In the genomic region with DNA sequence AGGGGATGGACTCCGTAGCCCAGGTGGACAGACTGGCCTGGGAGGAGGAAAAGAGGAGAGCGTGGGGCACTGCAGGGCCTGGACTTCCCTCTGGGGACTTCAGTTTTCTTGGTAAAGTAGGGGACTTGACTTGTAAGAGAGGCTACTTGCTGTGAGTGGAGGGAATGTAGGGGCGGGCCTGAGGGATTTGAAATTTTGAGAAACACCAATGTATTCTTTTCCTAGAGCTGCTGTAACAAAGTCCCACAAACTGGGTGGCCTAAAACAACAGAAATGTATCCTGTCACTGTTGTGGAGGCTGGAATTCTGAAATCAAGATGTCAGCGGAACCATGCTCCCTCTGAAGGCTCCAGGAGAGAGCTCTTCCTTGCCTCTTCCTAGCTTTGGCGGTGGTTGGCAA, we compare ENCODE assay signal across 16 cellular contexts. TPM values are rescaled to one million over a fixed set of nuclear protein-coding genes. Genes with fewer than 3 reads are reported as not detected.
A peak's percentile ranks its signal among the peaks of the same experiment; 100 is the strongest.
DNase-seq lines count a peak whose midpoint lies in the region; ATAC-seq and TF ChIP-seq lines count a peak whose summit lies in the region.
"Had no signal": no experiment of that assay in that cellular context is flagged by ENCODE, and none has a peak within 500 bp of the region (broad histone marks: within the 10 kb centered on the region; RNA-seq: fewer than 3 reads in every experiment).

No MANE protein-coding gene starts in this region.

- no peak overlapping the region for H3K27ac Mint-ChIP-seq in activated T-helper 1 cell treated with anti-CD3 and anti-CD28 coated beads, Interleukin-12 subunit alpha, Interleukin-12 subunit beta, Interleukin-2, Interleukin-4 antibody, amounts not matched to agents 30 ng/mL and 10 ng/mL and 1 ng/mL, durations not matched to agents 14 hours and 24 hours and 36 hours
- no peak overlapping the region for H3K27ac Mint-ChIP-seq in activated CD4-positive, alpha-beta T cell treated with anti-CD3 and anti-CD28 coated beads, Interleukin-2, amount 10 ng/mL, durations not matched to agents 24 days and 14 days
- H3K27ac Mint-ChIP-seq: brain had no signal

- peaks cover 0 to 48% of the 10 kb centered on the region in 2 donors for H3K4me1 ChIP-seq in muscle layer of duodenum (ENCODE audit: control insufficient read depth in 1 of 2, insufficient read depth in 2 of 2, low read length in 2 of 2)
- H3K4me1 ChIP-seq in tibial artery, result peaks cover 0 to 53% (median 35%) of the 10 kb centered on the region in 4 donors

- H3K27me3 ChIP-seq in muscle layer of duodenum (ENCODE audit: low read depth, low read length) (no peaks in the 10 kb centered on the region), tibial artery (no peaks in the 10 kb centered on the region)

- peak overlapping the region; percentile 91 for H3K27ac ChIP-seq in RWPE1
- peak overlapping the region; percentile 58 for H3K27ac ChIP-seq in muscle layer of duodenum (ENCODE audit: low read length)
- peak overlapping the region; percentile 69 to 71 for H3K27ac ChIP-seq in tibial artery

- no peaks in the 10 kb centered on the region for H3K9me3 Mint-ChIP-seq in activated T-helper 1 cell treated with anti-CD3 and anti-CD28 coated beads, Interleukin-12 subunit alpha, Interleukin-12 subunit beta, Interleukin-2, Interleukin-4 antibody, amounts not matched to agents 30 ng/mL and 10 ng/mL and 1 ng/mL, durations not matched to agents 14 hours and 24 hours and 36 hours
- H3K9me3 Mint-ChIP-seq in activated CD4-positive, alpha-beta T cell treated with anti-CD3 and anti-CD28 coated beads, Interleukin-2, amount 10 ng/mL, durations not matched to agents 24 days and 14 days, result peaks cover 5% of the 10 kb centered on the region

- H3K9me3 ChIP-seq in muscle layer of duodenum (ENCODE audit: control insufficient read depth in 1 of 2, low read length in 2 of 2) (no peaks in the 10 kb centered on the region), tibial artery (no peaks in the 10 kb centered on the region)

- TF ChIP-seq CTCF in RWPE1 (conservative IDR thresholded peaks at IDR 0.05; ENCODE audit: low read depth) (no peak), fibroblast of pulmonary artery (IDR thresholded peaks at IDR 0.05; ENCODE audit: low read length, missing control alignments) (no peak), tibial artery (IDR thresholded peaks at IDR 0.05) (no peak)

- H3K36me3 ChIP-seq in muscle layer of duodenum (ENCODE audit: control insufficient read depth in 1 of 2, insufficient read depth in 2 of 2, low read length in 2 of 2) (no peaks in the 10 kb centered on the region), tibial artery (no peaks in the 10 kb centered on the region)

- ATAC-seq in GM19328 (IDR thresholded peaks at IDR 0.05; ENCODE audit: unreplicated experiment), result no peak

- no peaks in the 10 kb centered on the region for H3K4me1 Mint-ChIP-seq in activated T-helper 1 cell treated with anti-CD3 and anti-CD28 coated beads, Interleukin-12 subunit alpha, Interleukin-12 subunit beta, Interleukin-2, Interleukin-4 antibody, amounts not matched to agents 30 ng/mL and 10 ng/mL and 1 ng/mL, durations not matched to agents 14 hours and 24 hours and 36 hours (ENCODE audit: low read depth)
- H3K4me1 Mint-ChIP-seq in activated CD4-positive, alpha-beta T cell treated with anti-CD3 and anti-CD28 coated beads, Interleukin-2, amount 10 ng/mL, durations not matched to agents 24 days and 14 days, result peaks cover 9% of the 10 kb centered on the region

- H3K4me3 ChIP-seq in fibroblast of pulmonary artery (replicated peaks; ENCODE audit: low read depth, low read length) (peak overlapping the region; percentile 25), muscle layer of duodenum (ENCODE audit: low read depth in 1 of 2, low read length in 2 of 2) (peak overlapping the region in 1 of 2 donors; percentile 11), tibial artery (no peak overlapping the region)

- no peak overlapping the region for H3K4me3 Mint-ChIP-seq in activated T-helper 1 cell treated with anti-CD3 and anti-CD28 coated beads, Interleukin-12 subunit alpha, Interleukin-12 subunit beta, Interleukin-2, Interleukin-4 antibody, amounts not matched to agents 30 ng/mL and 10 ng/mL and 1 ng/mL, durations not matched to agents 14 hours and 24 hours and 36 hours
- H3K4me3 Mint-ChIP-seq in activated CD4-positive, alpha-beta T cell treated with anti-CD3 and anti-CD28 coated beads, Interleukin-2, amount 10 ng/mL, durations not matched to agents 24 days and 14 days, result no peak overlapping the region
- H3K4me3 Mint-ChIP-seq: brain, nephron progenitor cell had no signal

- peaks cover 46% of the 10 kb centered on the region for H3K27me3 Mint-ChIP-seq in activated T-helper 1 cell treated with anti-CD3 and anti-CD28 coated beads, Interleukin-12 subunit alpha, Interleukin-12 subunit beta, Interleukin-2, Interleukin-4 antibody, amounts not matched to agents 30 ng/mL and 10 ng/mL and 1 ng/mL, durations not matched to agents 14 hours and 24 hours and 36 hours (ENCODE audit: insufficient read depth)
- H3K27me3 Mint-ChIP-seq in activated CD4-positive, alpha-beta T cell treated with anti-CD3 and anti-CD28 coated beads, Interleukin-2, amount 10 ng/mL, durations not matched to agents 24 days and 14 days, result peaks cover 51% of the 10 kb centered on the region

- CTCF ChIA-PET in RWPE1 (lab: Yijun Ruan, JAX), result no interaction called here

- POLR2A ChIA-PET in RWPE1 (lab: Yijun Ruan, JAX; ENCODE audit: low non-redundant PET), result no interaction called here

- intact Hi-C loops in tibial artery (cut with DNase I; ENCODE audit: low total_unique reads), result no loop called here
- intact Hi-C loops in activated T-helper 1 cell treated with anti-CD3 and anti-CD28 coated beads, Interleukin-12 subunit alpha, Interleukin-12 subunit beta, Interleukin-2, Interleukin-4 antibody, amounts not matched to agents 30 ng/mL and 10 ng/mL and 1 ng/mL, durations not matched to agents 14 hours and 24 hours and 36 hours (cut with micrococcal nuclease), result no loop called here
- intact Hi-C loops in activated CD4-positive, alpha-beta T cell treated with anti-CD3 and anti-CD28 coated beads, Interleukin-2, amount 10 ng/mL, durations not matched to agents 24 days and 14 days (cut with micrococcal nuclease), result no loop called here

- no peaks in the 10 kb centered on the region for H3K36me3 Mint-ChIP-seq in activated T-helper 1 cell treated with anti-CD3 and anti-CD28 coated beads, Interleukin-12 subunit alpha, Interleukin-12 subunit beta, Interleukin-2, Interleukin-4 antibody, amounts not matched to agents 30 ng/mL and 10 ng/mL and 1 ng/mL, durations not matched to agents 14 hours and 24 hours and 36 hours (ENCODE audit: low read depth)
- H3K36me3 Mint-ChIP-seq in activated CD4-positive, alpha-beta T cell treated with anti-CD3 and anti-CD28 coated beads, Interleukin-2, amount 10 ng/mL, durations not matched to agents 24 days and 14 days (ENCODE audit: low read depth), result no peaks in the 10 kb centered on the region
- H3K36me3 Mint-ChIP-seq: brain had no signal

- DNase-seq in RWPE1 (ENCODE audit: low spot score), result no peak
- no peak for DNase-seq in fibroblast of pulmonary artery (ENCODE audit: low read depth)
- no peak for DNase-seq in tibial artery
- no peak for DNase-seq in dedifferentiated amniotic fluid mesenchymal stem cell (ENCODE audit: extremely low spot score)
- no peak for DNase-seq in activated T-helper 1 cell treated with anti-CD3 and anti-CD28 coated beads, Interleukin-12 subunit alpha, Interleukin-12 subunit beta, Interleukin-2, Interleukin-4 antibody, amounts not matched to agents 30 ng/mL and 10 ng/mL and 1 ng/mL, durations not matched to agents 14 hours and 24 hours and 36 hours (ENCODE audit: low spot score)
- no peak for DNase-seq in activated CD4-positive, alpha-beta T cell treated with anti-CD3 and anti-CD28 coated beads, Interleukin-2, amount 10 ng/mL, durations not matched to agents 24 days and 14 days
- DNase-seq: activated CD8-positive, alpha-beta memory T cell treated with anti-CD3 and anti-CD28 coated beads for 24 hours; activated effector memory CD4-positive, alpha-beta T cell treated with Interleukin-2 at 50 U/mL for 16 hours; C1 segment of cervical spinal cord; effector memory CD4-positive, alpha-beta T cell; NCI-H2081 treated with DMSO at 0.1 percent for 48 hours; nephron progenitor cell; substantia nigra had no signal

RNA-seq across cellular contexts. Expression of gene HEG1, which starts 5.8 kb away (rescaled TPM):
- 43.7 and 45.1 TPM in 2 replicates for total RNA-seq in activated T-helper 1 cell treated with anti-CD3 and anti-CD28 coated beads, Interleukin-12 subunit alpha, Interleukin-12 subunit beta, Interleukin-2, Interleukin-4 antibody, amounts not matched to agents 30 ng/mL and 10 ng/mL and 1 ng/mL, durations not matched to agents 14 hours and 24 hours and 36 hours
- total RNA-seq in activated CD4-positive, alpha-beta T cell treated with anti-CD3 and anti-CD28 coated beads, Interleukin-2, amount 10 ng/mL, durations not matched to agents 24 days and 14 days, result 35.3 and 40.8 TPM in 2 replicates
